8 cellular contexts compared by ENCODE assay signal in the genomic region with DNA sequence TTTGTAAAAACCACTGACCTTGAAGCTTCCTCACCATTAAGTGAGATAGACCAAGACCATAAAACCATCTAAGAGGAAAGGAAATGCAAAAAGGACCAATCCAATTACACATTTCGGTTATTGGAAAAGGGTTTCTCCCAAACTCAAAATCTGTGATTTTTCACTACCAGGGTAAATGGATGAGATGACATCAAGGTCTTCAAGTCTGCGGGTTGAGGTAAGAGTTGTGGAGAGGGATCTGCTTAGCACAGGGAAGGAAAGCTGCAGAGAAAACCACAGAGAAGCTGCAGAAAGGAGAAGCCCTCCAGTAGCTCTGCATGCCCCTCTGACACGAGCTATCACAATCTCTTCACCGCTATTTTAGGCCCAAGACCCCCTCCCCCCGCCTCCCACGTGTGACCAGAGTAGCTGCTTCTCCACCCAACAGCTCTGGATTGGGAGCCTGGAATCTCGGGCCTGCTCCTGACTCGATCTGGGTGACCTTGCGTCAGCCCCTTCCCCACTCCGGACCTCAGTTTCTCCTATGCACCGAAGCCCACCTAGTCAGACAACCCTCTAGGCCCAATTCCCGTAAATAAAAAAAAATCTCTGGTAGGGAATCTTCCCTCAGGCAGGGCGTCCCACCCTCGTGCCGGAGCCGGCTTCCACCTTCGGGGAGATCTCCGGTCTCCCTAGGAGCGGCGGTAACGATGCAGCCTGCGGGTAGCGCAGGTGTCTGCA. TPM values are rescaled to one million over a fixed set of nuclear protein-coding genes. Genes with fewer than 3 reads are reported as not detected.
A peak's percentile ranks its signal among the peaks of the same experiment; 100 is the strongest.
DNase-seq lines count a peak whose midpoint lies in the region; ATAC-seq, FAIRE-seq and TF ChIP-seq lines count a peak whose summit lies in the region.

No MANE protein-coding gene starts in this region.

- no peaks in the 10 kb centered on the region for H3K9me2 ChIP-seq in PC-9 (ENCODE audit: insufficient read depth)

- TF ChIP-seq POLR2A in breast epithelium (IDR thresholded peaks at IDR 0.05) (no peak), right lobe of liver (IDR thresholded peaks at IDR 0.05) (no peak), GM12892 (IDR thresholded peaks at IDR 0.05; ENCODE audit: low read depth, low read length) (no peak)

- H3K4me3 ChIP-seq in PC-9 = peak overlapping the region; percentile 68
- peak overlapping the region; percentile 66 to 92 (median 82) for H3K4me3 ChIP-seq in breast epithelium
- peak overlapping the region; percentile 77 to 81 (median 77) for H3K4me3 ChIP-seq in right lobe of liver

- intact Hi-C loops in PC-9 (cut with micrococcal nuclease; ENCODE audit: unreplicated experiment) = no loop called here
- intact Hi-C loops in breast epithelium (cut with DNase I; ENCODE audit: low total_unique reads) = no loop called here
- intact Hi-C loops in right lobe of liver (cut with DNase I) = no loop called here

- H3K27me3 Mint-ChIP-seq in stimulated activated naive CD8-positive, alpha-beta T cell treated with anti-CD3 and anti-CD28 coated beads, Interleukin-15, Interleukin-2, amounts not matched to agents 100 ng/mL and 50 ng/mL, for 24 hours = no peaks in the 10 kb centered on the region

- H3K79me2 ChIP-seq in PC-9 (ENCODE audit: low read depth) = peaks cover 78% of the 10 kb centered on the region

- peaks cover 71% of the 10 kb centered on the region for H3K4me1 Mint-ChIP-seq in stimulated activated naive CD8-positive, alpha-beta T cell treated with anti-CD3 and anti-CD28 coated beads, Interleukin-15, Interleukin-2, amounts not matched to agents 100 ng/mL and 50 ng/mL, for 24 hours (ENCODE audit: low read depth)

- TF ChIP-seq CTCF in PC-9 (conservative IDR thresholded peaks at IDR 0.05) (no peak), breast epithelium (IDR thresholded peaks at IDR 0.05) (no peak), right lobe of liver (IDR thresholded peaks at IDR 0.05) (no peak)

- FAIRE-seq in GM12892 (lab: Jason Lieb, UNC) = no peak

- POLR2A ChIA-PET in PC-9 (lab: Charles Lee; ENCODE audit: unreplicated experiment) = interaction anchor here (0.7 to 0.9 kb wide), 2 partner anchors 9 to 17 kb away, joined by 5 to 6 read pairs; a partner anchor contains a TSS

- peaks cover 42% of the 10 kb centered on the region for H4K20me1 ChIP-seq in PC-9 (ENCODE audit: insufficient read depth)

- H3K9me3 ChIP-seq in PC-9 (ENCODE audit: insufficient read depth, low read depth) = no peaks in the 10 kb centered on the region
- H3K9me3 ChIP-seq in breast epithelium = no peaks in the 10 kb centered on the region
- no peaks in the 10 kb centered on the region for H3K9me3 ChIP-seq in right lobe of liver

- H3K36me3 ChIP-seq in PC-9 (ENCODE audit: low read depth) = peaks cover 23% of the 10 kb centered on the region; the same call in 1 of the 2 replicates
- H3K36me3 ChIP-seq in breast epithelium = no peaks in the 10 kb centered on the region
- H3K36me3 ChIP-seq in right lobe of liver = no peaks in the 10 kb centered on the region

- H3F3A ChIP-seq in PC-9 (ENCODE audit: insufficient read depth, low read depth) = peaks cover 51% of the 10 kb centered on the region

- peak; percentile 42 for DNase-seq in ACHN
- no peak for DNase-seq in PC-9
- DNase-seq in breast epithelium (ENCODE audit: low spot score in 2 of 2) = peak in 1 of 2 donors; percentile 32
- DNase-seq in right lobe of liver = peak in 1 of 3 donors; percentile 45
- no peak for DNase-seq in GM12892 (ENCODE audit: insufficient read length)

- CTCF ChIA-PET in PC-9 (lab: Charles Lee) = no interaction called here

- peak; percentile 3 for ATAC-seq in GM18909 (IDR thresholded peaks at IDR 0.05; ENCODE audit: poor library complexity, unreplicated experiment)
- ATAC-seq in right lobe of liver = peak; percentile 3 to 28 (median 14)
- no peak for ATAC-seq in HG03432 (IDR thresholded peaks at IDR 0.05; ENCODE audit: unreplicated experiment)

- H3K27ac Mint-ChIP-seq in stimulated activated naive CD8-positive, alpha-beta T cell treated with anti-CD3 and anti-CD28 coated beads, Interleukin-15, Interleukin-2, amounts not matched to agents 100 ng/mL and 50 ng/mL, for 24 hours = peak overlapping the region; percentile 97

- BruUV-seq in PC-9 (replicated peaks; lab: Mats Ljungman, UMichigan) = TSS peak; percentile 21

- peak overlapping the region; percentile 76 for H3K4me2 ChIP-seq in PC-9

- H2AFZ ChIP-seq in PC-9 = peak overlapping the region; percentile 56; the same call in 1 of the 2 replicates

- in situ Hi-C loops in ACHN (cut with HindIII; ENCODE audit: low pct_ligation_motif_present, low pct_unique_long_range_greater_than_20kb, low sequenced_read_pairs) = no loop called here

- H3K4me1 ChIP-seq in PC-9 (replicated peaks; ENCODE audit: insufficient read depth) (peaks cover 53% of the 10 kb centered on the region), breast epithelium (no peaks in the 10 kb centered on the region), right lobe of liver (peaks cover 0 to 30% (median 10%) of the 10 kb centered on the region in 4 donors)

- H3K4me3 Mint-ChIP-seq in stimulated activated naive CD8-positive, alpha-beta T cell treated with anti-CD3 and anti-CD28 coated beads, Interleukin-15, Interleukin-2, amounts not matched to agents 100 ng/mL and 50 ng/mL, for 24 hours = peak overlapping the region; percentile 91

- no peaks in the 10 kb centered on the region for H3K9me3 Mint-ChIP-seq in stimulated activated naive CD8-positive, alpha-beta T cell treated with anti-CD3 and anti-CD28 coated beads, Interleukin-15, Interleukin-2, amounts not matched to agents 100 ng/mL and 50 ng/mL, for 24 hours

- peaks cover 37% of the 10 kb centered on the region for H3K36me3 Mint-ChIP-seq in stimulated activated naive CD8-positive, alpha-beta T cell treated with anti-CD3 and anti-CD28 coated beads, Interleukin-15, Interleukin-2, amounts not matched to agents 100 ng/mL and 50 ng/mL, for 24 hours (ENCODE audit: low read depth)

- no peaks in the 10 kb centered on the region for H3K27me3 ChIP-seq in PC-9 (ENCODE audit: insufficient read depth, low read depth)
- no peaks in the 10 kb centered on the region for H3K27me3 ChIP-seq in breast epithelium
- H3K27me3 ChIP-seq in right lobe of liver = no peaks in the 10 kb centered on the region

- WGBS in right lobe of liver (ENCODE audit: insufficient coverage, low coverage, low lambda C conversion rate, missing lambda C conversion rate) = under 1% methylated on average over 13 of the region's 23 CpGs

- H3K27ac ChIP-seq in PC-9 (peak overlapping the region; percentile 94), breast epithelium (peak overlapping the region; percentile 94 to 95), right lobe of liver (peak overlapping the region; percentile 71 to 87 (median 83))

RNA-seq across cellular contexts. Expression of a gene that starts 0.7 kb away (rescaled TPM):
- total RNA-seq in PC-9 (2021) = 29.5 and 37.0 TPM in 2 replicates
- 10 to 100 TPM; 16.8 to 48.3 (median 37.0) TPM for total RNA-seq in breast epithelium
- total RNA-seq in right lobe of liver = 10 to 100 TPM in 5 of 6 experiments, 1 to 10 TPM in 1; 9.7 to 11.8 (median 10.8) TPM
- 20.3 TPM for polyA plus RNA-seq in GM12892 (2012; ENCODE audit: missing spikeins)

RNA-seq across cellular contexts. Expression of a gene that starts 17.5 kb away (rescaled TPM):
- total RNA-seq in PC-9 (2021) (34.1 and 38.7 TPM in 2 replicates), breast epithelium (10 to 100 TPM; 25.9 to 64.2 (median 54.4) TPM), right lobe of liver (10 to 100 TPM in 3 of 6 experiments, 1 to 10 TPM in 3; 6.3 to 14.9 (median 10.3) TPM)
- polyA plus RNA-seq in GM12892 (2012; ENCODE audit: missing spikeins) = 39.8 TPM
